ENCODE assay signal across 9 cellular contexts in genomic region chr10:61350794-61351193, GRCh38.
"Had no signal": no experiment of that assay in that cellular context is flagged by ENCODE, and none has a peak within 500 bp of the region (broad histone marks: within the 10 kb centered on the region; RNA-seq: fewer than 3 reads in every experiment).

No MANE protein-coding gene starts in this region.

- H3K9me3 ChIP-seq: HAP-1 had no signal

- H3K4me1 Mint-ChIP-seq: IgD-negative memory B cell had no signal

- H3K27ac Mint-ChIP-seq: HFFc6, IgD-negative memory B cell had no signal

- H3K4me3 Mint-ChIP-seq: HFFc6, IgD-negative memory B cell had no signal

- H3K9me3 Mint-ChIP-seq: HFFc6, IgD-negative memory B cell had no signal

- H3K36me3 ChIP-seq: HAP-1 had no signal

- DNase-seq: GM23248, GOT3, H7, HFFc6, KG1 had no signal

- H2AFZ ChIP-seq: GM23248 had no signal

- ATAC-seq: HCT116 had no signal

- FAIRE-seq: HTR-8/SVneo had no signal

- H3K9ac ChIP-seq: GM23248 had no signal

- H3K4me3 ChIP-seq: GM23248, HAP-1 had no signal

- H3K36me3 Mint-ChIP-seq: IgD-negative memory B cell had no signal

- H3K27ac ChIP-seq: GM23248 had no signal
